ENCODE assay signal across 25 cellular contexts in genomic region chrX:65877953-65878352, GRCh38.
"Had no signal": no experiment of that assay in that cellular context is flagged by ENCODE, and none has a peak within 500 bp of the region (broad histone marks: within the 10 kb centered on the region; RNA-seq: fewer than 3 reads in every experiment).

No MANE protein-coding gene starts in this region.

- H3K36me3 Mint-ChIP-seq: mesothelial cell of epicardium; naive B cell; natural killer cell; neural progenitor cell; stimulated activated effector memory CD8-positive, alpha-beta T cell treated with anti-CD3 and anti-CD28 coated beads, Interleukin-12 subunit alpha, Interleukin-12 subunit beta, amount 100 ng/mL, for 72 hours had no signal

- ATAC-seq: natural killer cell; right lobe of liver; stimulated activated effector memory CD8-positive, alpha-beta T cell treated with anti-CD3 and anti-CD28 coated beads, Interleukin-12 subunit alpha, Interleukin-12 subunit beta, amount 100 ng/mL, for 72 hours; upper lobe of right lung had no signal

- DNase-seq: islet precursor cell; left ventricle myocardium inferior; mesendoderm; naive B cell; natural killer cell; nephron progenitor cell; ovary; right lobe of liver; stimulated activated CD4-positive, alpha-beta T cell treated with anti-CD3 and anti-CD28 coated beads, Interleukin-1b, Interleukin-23, amount 100 ng/mL, for 48 hours; stimulated activated CD4-positive, alpha-beta T cell treated with anti-CD3 and anti-CD28 coated beads, Interleukin-4, amount 100 ng/mL, for 1 hour; stimulated activated naive CD4-positive, alpha-beta T cell; tibial artery; trophoblast cell; upper lobe of right lung had no signal

- H3K9me3 ChIP-seq: left ventricle myocardium inferior, neutrophil, ovary, right atrium auricular region, right lobe of liver, suprapubic skin, thoracic aorta, tibial artery, upper lobe of right lung had no signal

- H3K4me1 Mint-ChIP-seq: mesothelial cell of epicardium, neural progenitor cell had no signal

- H3K4me1 ChIP-seq: left ventricle myocardium inferior, neural progenitor cell, right atrium auricular region, right lobe of liver, suprapubic skin, tibial artery, upper lobe of right lung had no signal

- H3K4me3 Mint-ChIP-seq: mesothelial cell of epicardium; naive B cell; natural killer cell; nephron progenitor cell; neural progenitor cell; stimulated activated effector memory CD8-positive, alpha-beta T cell treated with anti-CD3 and anti-CD28 coated beads, Interleukin-12 subunit alpha, Interleukin-12 subunit beta, amount 100 ng/mL, for 72 hours had no signal

- H3K27ac Mint-ChIP-seq: mesothelial cell of epicardium; natural killer cell; nephron progenitor cell; neural progenitor cell; progenitor cell of endocrine pancreas; stimulated activated effector memory CD8-positive, alpha-beta T cell treated with anti-CD3 and anti-CD28 coated beads, Interleukin-12 subunit alpha, Interleukin-12 subunit beta, amount 100 ng/mL, for 72 hours had no signal

- H3K4me2 ChIP-seq: hepatocyte, neural progenitor cell, smooth muscle cell had no signal

- FAIRE-seq: urothelium cell line had no signal

- H3K27ac ChIP-seq: hepatocyte, left ventricle myocardium inferior, neural progenitor cell, neutrophil, ovary, right atrium auricular region, right lobe of liver, suprapubic skin, thoracic aorta, tibial artery, upper lobe of right lung had no signal

- H3K4me3 ChIP-seq: hepatocyte, left ventricle myocardium inferior, neural progenitor cell, ovary, right atrium auricular region, right lobe of liver, smooth muscle cell, suprapubic skin, thoracic aorta, tibial artery, upper lobe of right lung had no signal

- H3K9me3 Mint-ChIP-seq: stimulated activated effector memory CD8-positive, alpha-beta T cell treated with anti-CD3 and anti-CD28 coated beads, Interleukin-12 subunit alpha, Interleukin-12 subunit beta, amount 100 ng/mL, for 72 hours had no signal
